Comparison of ENCODE assay signal across 1 cellular context in genomic region chr11:34105079-34105956, GRCh38.
A peak's percentile ranks its signal among the peaks of the same experiment; 100 is the strongest.
TF ChIP-seq lines count a peak whose summit lies in the region.

NAT10 (plus strand) TSS chr11:34105629; CDS start chr11:34108226, 2,597 bp downstream.

TF ChIP-seq in HepG2, 621 proteins besides CTCF, POLR2A, EP300 and RAD21 (continued from another document and continues in another):
- 0 out of 2 replicates have a peak, but pooled peaks have one; percentile 56 for TF ChIP-seq ZBTB2 (CRISPR knock-in tag; IDR thresholded peaks at IDR 0.05; ENCODE audit: low read depth)
- TF ChIP-seq, protein P1, sequence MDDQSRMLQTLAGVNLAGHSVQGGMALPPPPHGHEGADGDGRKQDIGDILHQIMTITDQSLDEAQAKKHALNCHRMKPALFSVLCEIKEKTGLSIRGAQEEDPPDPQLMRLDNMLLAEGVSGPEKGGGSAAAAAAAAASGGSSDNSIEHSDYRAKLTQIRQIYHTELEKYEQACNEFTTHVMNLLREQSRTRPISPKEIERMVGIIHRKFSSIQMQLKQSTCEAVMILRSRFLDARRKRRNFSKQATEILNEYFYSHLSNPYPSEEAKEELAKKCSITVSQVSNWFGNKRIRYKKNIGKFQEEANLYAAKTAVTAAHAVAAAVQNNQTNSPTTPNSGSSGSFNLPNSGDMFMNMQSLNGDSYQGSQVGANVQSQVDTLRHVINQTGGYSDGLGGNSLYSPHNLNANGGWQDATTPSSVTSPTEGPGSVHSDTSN (CRISPR knock-in tag; IDR thresholded peaks at IDR 0.05; ENCODE audit: borderline replicate concordance): no peak
- 0 out of 2 replicates have a peak, but pooled peaks have one; percentile 74 for TF ChIP-seq ZNF546 (CRISPR knock-in tag; conservative IDR thresholded peaks at IDR 0.05)
- no peak for TF ChIP-seq HES4 (CRISPR knock-in tag; IDR thresholded peaks at IDR 0.05; ENCODE audit: borderline replicate concordance)
- peak; percentile 97 for TF ChIP-seq ZFY (CRISPR knock-in tag; IDR thresholded peaks at IDR 0.05)
- TF ChIP-seq PHF21A (CRISPR knock-in tag; IDR thresholded peaks at IDR 0.05): peak; percentile 80
- TF ChIP-seq SOX13 (IDR thresholded peaks at IDR 0.05): 0 out of 2 replicates have a peak, but pooled peaks have one; percentile 43
- peak in 1 of 2 experiments; percentile 55; a peak in 2 of 4 replicates for TF ChIP-seq SOX13 (CRISPR knock-in tag; conservative IDR thresholded peaks at IDR 0.05 in 1 of 2, IDR thresholded peaks at IDR 0.05 in 1 of 2)
- TF ChIP-seq ZNF343 (CRISPR knock-in tag; IDR thresholded peaks at IDR 0.05): peak; percentile 87; the same call in 1 of the 2 replicates
- TF ChIP-seq HMG20B (CRISPR knock-in tag; conservative IDR thresholded peaks at IDR 0.05): no peak
- TF ChIP-seq MTA3 (CRISPR knock-in tag; IDR thresholded peaks at IDR 0.05): no peak
- no peak for TF ChIP-seq SRSF9 (IDR thresholded peaks at IDR 0.05; ENCODE audit: borderline replicate concordance, insufficient read depth, low read depth, low read length, poor library complexity, severe bottlenecking)
- no peak for TF ChIP-seq TCF7 (IDR thresholded peaks at IDR 0.05; ENCODE audit: low read depth)
- no peak for TF ChIP-seq ZNF337 (CRISPR knock-in tag; IDR thresholded peaks at IDR 0.05; ENCODE audit: borderline replicate concordance, low read depth)
- TF ChIP-seq, protein P2, sequence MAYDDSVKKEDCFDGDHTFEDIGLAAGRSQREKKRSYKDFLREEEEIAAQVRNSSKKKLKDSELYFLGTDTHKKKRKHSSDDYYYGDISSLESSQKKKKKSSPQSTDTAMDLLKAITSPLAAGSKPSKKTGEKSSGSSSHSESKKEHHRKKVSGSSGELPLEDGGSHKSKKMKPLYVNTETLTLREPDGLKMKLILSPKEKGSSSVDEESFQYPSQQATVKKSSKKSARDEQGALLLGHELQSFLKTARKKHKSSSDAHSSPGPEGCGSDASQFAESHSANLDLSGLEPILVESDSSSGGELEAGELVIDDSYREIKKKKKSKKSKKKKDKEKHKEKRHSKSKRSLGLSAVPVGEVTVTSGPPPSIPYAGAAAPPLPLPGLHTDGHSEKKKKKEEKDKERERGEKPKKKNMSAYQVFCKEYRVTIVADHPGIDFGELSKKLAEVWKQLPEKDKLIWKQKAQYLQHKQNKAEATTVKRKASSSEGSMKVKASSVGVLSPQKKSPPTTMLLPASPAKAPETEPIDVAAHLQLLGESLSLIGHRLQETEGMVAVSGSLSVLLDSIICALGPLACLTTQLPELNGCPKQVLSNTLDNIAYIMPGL (CRISPR knock-in tag; IDR thresholded peaks at IDR 0.05; ENCODE audit: borderline replicate concordance in 1 of 2, low read depth in 1 of 2): peak; percentile 77 to 92; a peak in 3 of 4 replicates
- TF ChIP-seq, protein P3, sequence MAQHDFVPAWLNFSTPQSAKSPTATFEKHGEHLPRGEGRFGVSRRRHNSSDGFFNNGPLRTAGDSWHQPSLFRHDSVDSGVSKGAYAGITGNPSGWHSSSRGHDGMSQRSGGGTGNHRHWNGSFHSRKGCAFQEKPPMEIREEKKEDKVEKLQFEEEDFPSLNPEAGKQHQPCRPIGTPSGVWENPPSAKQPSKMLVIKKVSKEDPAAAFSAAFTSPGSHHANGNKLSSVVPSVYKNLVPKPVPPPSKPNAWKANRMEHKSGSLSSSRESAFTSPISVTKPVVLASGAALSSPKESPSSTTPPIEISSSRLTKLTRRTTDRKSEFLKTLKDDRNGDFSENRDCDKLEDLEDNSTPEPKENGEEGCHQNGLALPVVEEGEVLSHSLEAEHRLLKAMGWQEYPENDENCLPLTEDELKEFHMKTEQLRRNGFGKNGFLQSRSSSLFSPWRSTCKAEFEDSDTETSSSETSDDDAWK (CRISPR knock-in tag; IDR thresholded peaks at IDR 0.05): no peak
- TF ChIP-seq, protein P4, sequence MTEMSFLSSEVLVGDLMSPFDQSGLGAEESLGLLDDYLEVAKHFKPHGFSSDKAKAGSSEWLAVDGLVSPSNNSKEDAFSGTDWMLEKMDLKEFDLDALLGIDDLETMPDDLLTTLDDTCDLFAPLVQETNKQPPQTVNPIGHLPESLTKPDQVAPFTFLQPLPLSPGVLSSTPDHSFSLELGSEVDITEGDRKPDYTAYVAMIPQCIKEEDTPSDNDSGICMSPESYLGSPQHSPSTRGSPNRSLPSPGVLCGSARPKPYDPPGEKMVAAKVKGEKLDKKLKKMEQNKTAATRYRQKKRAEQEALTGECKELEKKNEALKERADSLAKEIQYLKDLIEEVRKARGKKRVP (CRISPR knock-in tag; IDR thresholded peaks at IDR 0.05): peak in 1 of 2 experiments; percentile 59; a peak in 2 of 4 replicates
- TF ChIP-seq DMAP1 (CRISPR knock-in tag; IDR thresholded peaks at IDR 0.05): peak; percentile 99
- TF ChIP-seq SETDB1 (CRISPR knock-in tag; IDR thresholded peaks at IDR 0.05; ENCODE audit: borderline replicate concordance): no peak
- TF ChIP-seq ZNF691 (CRISPR knock-in tag; IDR thresholded peaks at IDR 0.05; ENCODE audit: borderline replicate concordance, low read depth): peak; percentile 88
- no peak for TF ChIP-seq GPN1 (CRISPR knock-in tag; IDR thresholded peaks at IDR 0.05; ENCODE audit: borderline replicate concordance)
- peak; percentile 42; the same call in 1 of the 2 replicates for TF ChIP-seq ZHX1 (CRISPR knock-in tag; IDR thresholded peaks at IDR 0.05; ENCODE audit: low read depth)
- TF ChIP-seq REXO4 (CRISPR knock-in tag; IDR thresholded peaks at IDR 0.05; ENCODE audit: borderline replicate concordance): no peak
- TF ChIP-seq ZIK1 (CRISPR knock-in tag; IDR thresholded peaks at IDR 0.05; ENCODE audit: borderline replicate concordance, low read depth): no peak
- TF ChIP-seq, protein P5, sequence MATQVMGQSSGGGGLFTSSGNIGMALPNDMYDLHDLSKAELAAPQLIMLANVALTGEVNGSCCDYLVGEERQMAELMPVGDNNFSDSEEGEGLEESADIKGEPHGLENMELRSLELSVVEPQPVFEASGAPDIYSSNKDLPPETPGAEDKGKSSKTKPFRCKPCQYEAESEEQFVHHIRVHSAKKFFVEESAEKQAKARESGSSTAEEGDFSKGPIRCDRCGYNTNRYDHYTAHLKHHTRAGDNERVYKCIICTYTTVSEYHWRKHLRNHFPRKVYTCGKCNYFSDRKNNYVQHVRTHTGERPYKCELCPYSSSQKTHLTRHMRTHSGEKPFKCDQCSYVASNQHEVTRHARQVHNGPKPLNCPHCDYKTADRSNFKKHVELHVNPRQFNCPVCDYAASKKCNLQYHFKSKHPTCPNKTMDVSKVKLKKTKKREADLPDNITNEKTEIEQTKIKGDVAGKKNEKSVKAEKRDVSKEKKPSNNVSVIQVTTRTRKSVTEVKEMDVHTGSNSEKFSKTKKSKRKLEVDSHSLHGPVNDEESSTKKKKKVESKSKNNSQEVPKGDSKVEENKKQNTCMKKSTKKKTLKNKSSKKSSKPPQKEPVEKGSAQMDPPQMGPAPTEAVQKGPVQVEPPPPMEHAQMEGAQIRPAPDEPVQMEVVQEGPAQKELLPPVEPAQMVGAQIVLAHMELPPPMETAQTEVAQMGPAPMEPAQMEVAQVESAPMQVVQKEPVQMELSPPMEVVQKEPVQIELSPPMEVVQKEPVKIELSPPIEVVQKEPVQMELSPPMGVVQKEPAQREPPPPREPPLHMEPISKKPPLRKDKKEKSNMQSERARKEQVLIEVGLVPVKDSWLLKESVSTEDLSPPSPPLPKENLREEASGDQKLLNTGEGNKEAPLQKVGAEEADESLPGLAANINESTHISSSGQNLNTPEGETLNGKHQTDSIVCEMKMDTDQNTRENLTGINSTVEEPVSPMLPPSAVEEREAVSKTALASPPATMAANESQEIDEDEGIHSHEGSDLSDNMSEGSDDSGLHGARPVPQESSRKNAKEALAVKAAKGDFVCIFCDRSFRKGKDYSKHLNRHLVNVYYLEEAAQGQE (IDR thresholded peaks at IDR 0.05; ENCODE audit: borderline replicate concordance in 1 of 2, low read depth in 1 of 2, low read length in 2 of 2): peak in 1 of 2 experiments; percentile 77; a peak in 2 of 4 replicates
- TF ChIP-seq IKZF5 (CRISPR knock-in tag; IDR thresholded peaks at IDR 0.05): peak; percentile 84
- no peak for TF ChIP-seq ZBTB1 (CRISPR knock-in tag; IDR thresholded peaks at IDR 0.05; ENCODE audit: borderline replicate concordance)
- TF ChIP-seq ZKSCAN5 (CRISPR knock-in tag; IDR thresholded peaks at IDR 0.05): no peak
- peak; percentile 69; the same call in 1 of the 2 replicates for TF ChIP-seq MTA1 (CRISPR knock-in tag; IDR thresholded peaks at IDR 0.05; ENCODE audit: borderline replicate concordance)
- TF ChIP-seq ZNF772 (CRISPR knock-in tag; IDR thresholded peaks at IDR 0.05): peak; percentile 94; the same call in 1 of the 2 replicates
- no peak for TF ChIP-seq CHCHD3 (CRISPR knock-in tag; IDR thresholded peaks at IDR 0.05)
- 0 out of 2 replicates have a peak, but pooled peaks have one; percentile 26 for TF ChIP-seq ZNF12 (CRISPR knock-in tag; IDR thresholded peaks at IDR 0.05)
- TF ChIP-seq ZNF879 (CRISPR knock-in tag; IDR thresholded peaks at IDR 0.05): no peak
- TF ChIP-seq, protein P6, sequence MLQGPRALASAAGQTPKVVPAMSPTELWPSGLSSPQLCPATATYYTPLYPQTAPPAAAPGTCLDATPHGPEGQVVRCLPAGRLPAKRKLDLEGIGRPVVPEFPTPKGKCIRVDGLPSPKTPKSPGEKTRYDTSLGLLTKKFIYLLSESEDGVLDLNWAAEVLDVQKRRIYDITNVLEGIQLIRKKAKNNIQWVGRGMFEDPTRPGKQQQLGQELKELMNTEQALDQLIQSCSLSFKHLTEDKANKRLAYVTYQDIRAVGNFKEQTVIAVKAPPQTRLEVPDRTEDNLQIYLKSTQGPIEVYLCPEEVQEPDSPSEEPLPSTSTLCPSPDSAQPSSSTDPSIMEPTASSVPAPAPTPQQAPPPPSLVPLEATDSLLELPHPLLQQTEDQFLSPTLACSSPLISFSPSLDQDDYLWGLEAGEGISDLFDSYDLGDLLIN (CRISPR knock-in tag; IDR thresholded peaks at IDR 0.05; ENCODE audit: borderline replicate concordance): no peak; the same call in 1 of the 2 replicates
- TF ChIP-seq HNRNPH1 (optimal IDR thresholded peaks at IDR 0.05; ENCODE audit: low read depth, low read length): no peak
- TF ChIP-seq, protein P7, sequence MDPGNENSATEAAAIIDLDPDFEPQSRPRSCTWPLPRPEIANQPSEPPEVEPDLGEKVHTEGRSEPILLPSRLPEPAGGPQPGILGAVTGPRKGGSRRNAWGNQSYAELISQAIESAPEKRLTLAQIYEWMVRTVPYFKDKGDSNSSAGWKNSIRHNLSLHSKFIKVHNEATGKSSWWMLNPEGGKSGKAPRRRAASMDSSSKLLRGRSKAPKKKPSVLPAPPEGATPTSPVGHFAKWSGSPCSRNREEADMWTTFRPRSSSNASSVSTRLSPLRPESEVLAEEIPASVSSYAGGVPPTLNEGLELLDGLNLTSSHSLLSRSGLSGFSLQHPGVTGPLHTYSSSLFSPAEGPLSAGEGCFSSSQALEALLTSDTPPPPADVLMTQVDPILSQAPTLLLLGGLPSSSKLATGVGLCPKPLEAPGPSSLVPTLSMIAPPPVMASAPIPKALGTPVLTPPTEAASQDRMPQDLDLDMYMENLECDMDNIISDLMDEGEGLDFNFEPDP (CRISPR knock-in tag; conservative IDR thresholded peaks at IDR 0.05): no peak
- TF ChIP-seq ZFP36L1 (CRISPR knock-in tag; IDR thresholded peaks at IDR 0.05): no peak
- TF ChIP-seq TEAD2 (CRISPR knock-in tag; IDR thresholded peaks at IDR 0.05): peak; percentile 59; the same call in 1 of the 2 replicates
- TF ChIP-seq ZNF652 (CRISPR knock-in tag; IDR thresholded peaks at IDR 0.05; ENCODE audit: borderline replicate concordance, low read depth): peak; percentile 31; the same call in 1 of the 2 replicates
- TF ChIP-seq ZNF577 (CRISPR knock-in tag; IDR thresholded peaks at IDR 0.05; ENCODE audit: borderline replicate concordance, low read depth): no peak
- no peak for TF ChIP-seq ZNF30 (CRISPR knock-in tag; IDR thresholded peaks at IDR 0.05)
